8 cellular contexts compared by ENCODE assay signal in genomic region chr4:112321768-112322684, GRCh38. TPM values are rescaled to one million over a fixed set of nuclear protein-coding genes. Genes with fewer than 3 reads are reported as not detected.
DNase-seq lines count a peak whose midpoint lies in the region; ATAC-seq, FAIRE-seq and TF ChIP-seq lines count a peak whose summit lies in the region.

No MANE protein-coding gene starts in this region.

- H3K56ac ChIP-seq in H1 (replicated peaks; ENCODE audit: insufficient read length, low read depth, low read length): no peak overlapping the region

- H3K23me2 ChIP-seq in H1 (ENCODE audit: low read depth, low read length): no peaks in the 10 kb centered on the region

- H3K9me3 ChIP-seq in H1 (ENCODE audit: insufficient read depth in 2 of 2, low read depth in 1 of 2, low read length in 1 of 2) (no peaks in the 10 kb centered on the region), mucosa of descending colon (no peaks in the 10 kb centered on the region)

- H2BK120ac ChIP-seq in H1 (replicated peaks; ENCODE audit: low read depth, low read length): no peak overlapping the region

- no peak overlapping the region for H3K14ac ChIP-seq in H1 (ENCODE audit: insufficient read length)

- FAIRE-seq in H1 (lab: Jason Lieb, UNC): peak; percentile 96

- POLR2A ChIA-PET in activated CD8-positive, alpha-beta T cell treated with anti-CD3 and anti-CD28 coated beads for 36 hours (lab: Charles Lee): interaction anchor here (2.0 kb wide), 1 partner anchor 36 kb away, joined by 6 read pairs; the partner anchor contains the start of gene TIFA
- POLR2A ChIA-PET in H1 (lab: Charles Lee; ENCODE audit: partially characterized antibody): no interaction called here

- no peaks in the 10 kb centered on the region; a peak in 1 of 7 replicates for H3K27me3 ChIP-seq in H1 (replicated peaks in 1 of 4; ENCODE audit: control insufficient read depth in 3 of 4, extremely low read depth in 1 of 4, insufficient read depth in 3 of 4, low read length in 3 of 4)

- H4K8ac ChIP-seq in H1 (ENCODE audit: extremely low read depth, insufficient read depth, low read length): no peak overlapping the region

- H3K27ac ChIP-seq in H1 (ENCODE audit: low read depth, low read length): no peak overlapping the region

- no peak overlapping the region for H3K27ac Mint-ChIP-seq in activated CD8-positive, alpha-beta T cell treated with anti-CD3 and anti-CD28 coated beads for 36 hours

- H3K79me1 ChIP-seq in H1 (ENCODE audit: low read depth, low read length): no peaks in the 10 kb centered on the region

- WGBS in H1 (ENCODE audit: extremely low coverage in 1 of 2, insufficient coverage in 1 of 2, insufficient read length in 1 of 2, insufficient replicate concordance in 2 of 2, low coverage in 1 of 2, low lambda C conversion rate in 2 of 2, missing lambda C conversion rate in 1 of 2), 2 experiments: 33% methylated on average over 4 of the region's 4 CpGs; no CpG with 5 or more reads in 1 of the 2 experiments

- CTCF ChIA-PET in activated CD8-positive, alpha-beta T cell treated with anti-CD3 and anti-CD28 coated beads for 36 hours (lab: Charles Lee): interaction anchor here (0.7 to 2.9 kb wide), 23 partner anchors 9 to 483 kb away, joined by 3 to 17 read pairs (median 4); partner anchors contain the start of gene TIFA
- CTCF ChIA-PET in H1 (lab: Charles Lee; ENCODE audit: partially characterized antibody): interaction anchor here (0.7 to 3.8 kb wide), 17 partner anchors 8 to 745 kb away, joined by 3 to 19 read pairs (median 4); no protein-coding TSS in a partner anchor

- H4K5ac ChIP-seq in H1 (ENCODE audit: insufficient read length, low read depth, low read length): no peak overlapping the region

- H3K4me3 ChIP-seq in H1 (ENCODE audit: extremely low read depth in 1 of 4, insufficient read depth in 2 of 4, low read depth in 3 of 4, low read length in 4 of 4): no peak overlapping the region
- H3K4me3 ChIP-seq in mucosa of descending colon: no peak overlapping the region

- peaks cover 2% of the 10 kb centered on the region for H3K36me3 Mint-ChIP-seq in activated CD8-positive, alpha-beta T cell treated with anti-CD3 and anti-CD28 coated beads for 36 hours (ENCODE audit: low read depth)

- H3K4ac ChIP-seq in H1 (replicated peaks; ENCODE audit: insufficient read length, low read depth, low read length): no peak overlapping the region

- H3K4me1 Mint-ChIP-seq in activated CD8-positive, alpha-beta T cell treated with anti-CD3 and anti-CD28 coated beads for 36 hours (ENCODE audit: low read depth): peaks cover 10% of the 10 kb centered on the region

- DNase-seq in AG08396 (ENCODE audit: low spot score) (peak; percentile 38), NCI-H526 treated with DMSO at 0.1 percent for 48 hours (lab: John Stamatoyannopoulos, UW) (peak; percentile 21), H1 (ENCODE audit: low read depth in 1 of 2, low spot score in 2 of 2) (peak in 1 of 2 experiments; percentile 85), mucosa of descending colon (peak in 2 of 3 donors; percentile 45 to 86)
- DNase-seq in activated CD8-positive, alpha-beta T cell treated with anti-CD3 and anti-CD28 coated beads for 36 hours: peak; percentile 92
- DNase-seq in stimulated activated CD8-positive, alpha-beta memory T cell treated with anti-CD3 and anti-CD28 coated beads, Interleukin-4, amount 100 ng/mL, for 4 hours (ENCODE audit: low read depth in 2 of 2, low spot score in 1 of 2): peak; percentile 35 to 72

- H2BK20ac ChIP-seq in H1 (ENCODE audit: low read length): no peak overlapping the region

- TF ChIP-seq EP300 in H1 (IDR thresholded peaks at IDR 0.05; ENCODE audit: borderline replicate concordance in 1 of 2, low read depth in 2 of 2, low read length in 2 of 2): no peak

- peak; percentile 73 to 80 for TF ChIP-seq RAD21 in H1 (IDR thresholded peaks at IDR 0.05 in 1 of 2, conservative IDR thresholded peaks at IDR 0.05 in 1 of 2; ENCODE audit: low read depth in 2 of 2, low read length in 2 of 2)

- no peak overlapping the region for H2AFZ ChIP-seq in H1 (ENCODE audit: low read length)

- H3K79me2 ChIP-seq in H1 (ENCODE audit: control insufficient read depth in 1 of 2, insufficient read depth in 2 of 2, low read length in 2 of 2): no peaks in the 10 kb centered on the region

- intact Hi-C loops in activated CD8-positive, alpha-beta T cell treated with anti-CD3 and anti-CD28 coated beads for 36 hours (cut with micrococcal nuclease): loop anchor here (10.0 kb wide), 1 partner anchor 283 kb away; no protein-coding TSS in a partner anchor
- intact Hi-C loops in mucosa of descending colon (cut with DNase I, micrococcal nuclease): loop anchor here (10.0 kb wide), 2 partner anchors 203 to 213 kb away; no protein-coding TSS in a partner anchor

- H3K27me3 Mint-ChIP-seq in activated CD8-positive, alpha-beta T cell treated with anti-CD3 and anti-CD28 coated beads for 36 hours: no peaks in the 10 kb centered on the region

- ATAC-seq in GM19372 (IDR thresholded peaks at IDR 0.05; ENCODE audit: low read depth, unreplicated experiment) (peak; percentile 36), mucosa of descending colon (peak; percentile 72), GM21576 (IDR thresholded peaks at IDR 0.05; ENCODE audit: unreplicated experiment) (no peak)
- peak; percentile 92 for ATAC-seq in activated CD8-positive, alpha-beta T cell treated with anti-CD3 and anti-CD28 coated beads for 36 hours

- no peak overlapping the region for H3K23ac ChIP-seq in H1 (ENCODE audit: insufficient read length)

- TF ChIP-seq POLR2A in H1 (IDR thresholded peaks at IDR 0.05; ENCODE audit: control extremely low read depth in 1 of 2, low read depth in 2 of 2, low read length in 2 of 2): no peak

- H3K36me3 ChIP-seq in H1 (ENCODE audit: control insufficient read depth in 2 of 4, insufficient read depth in 4 of 4, low read length in 3 of 4): no peaks in the 10 kb centered on the region
- H3K36me3 ChIP-seq in mucosa of descending colon (ENCODE audit: low read depth): no peaks in the 10 kb centered on the region

- H3K4me2 ChIP-seq in H1 (ENCODE audit: insufficient read depth in 1 of 2, low read depth in 2 of 2, low read length in 2 of 2): no peak overlapping the region

- H3K4me1 ChIP-seq in H1 (replicated peaks in 1 of 4; ENCODE audit: control insufficient read depth in 3 of 4, insufficient read depth in 4 of 4, low read length in 3 of 4) (no peaks in the 10 kb centered on the region), mucosa of descending colon (ENCODE audit: low read depth) (no peaks in the 10 kb centered on the region)

- no peak overlapping the region for H3K18ac ChIP-seq in H1 (ENCODE audit: extremely low read depth, low read length)

- no peak overlapping the region for H2BK12ac ChIP-seq in H1 (ENCODE audit: low read depth, low read length)

- no peak overlapping the region for H4K91ac ChIP-seq in H1 (replicated peaks; ENCODE audit: insufficient read length, low read length)

- H4K20me1 ChIP-seq in H1 (replicated peaks in 1 of 2; ENCODE audit: control insufficient read depth in 1 of 2, insufficient read depth in 2 of 2, low read length in 2 of 2): no peaks in the 10 kb centered on the region

- no peak overlapping the region for H2AK5ac ChIP-seq in H1 (ENCODE audit: low read depth, low read length)

- no peak overlapping the region for H3K9ac ChIP-seq in H1 (replicated peaks in 1 of 4; ENCODE audit: extremely low read depth in 1 of 4, low read depth in 3 of 4, low read length in 3 of 4)

- no peak overlapping the region for H3K4me3 Mint-ChIP-seq in activated CD8-positive, alpha-beta T cell treated with anti-CD3 and anti-CD28 coated beads for 36 hours

- no peak overlapping the region for H2BK15ac ChIP-seq in H1 (ENCODE audit: low read length)

- peak; percentile 96 for TF ChIP-seq CTCF in activated CD8-positive, alpha-beta T cell treated with anti-CD3 and anti-CD28 coated beads for 36 hours (IDR thresholded peaks at IDR 0.05)
- TF ChIP-seq CTCF in H1 (IDR thresholded peaks at IDR 0.05; ENCODE audit: control extremely low read depth in 1 of 3, insufficient read depth in 1 of 3, low read depth in 1 of 3, low read length in 3 of 3) (peak in 2 of 3 experiments; percentile 66 to 82; a peak in 3 of 4 replicates), mucosa of descending colon (IDR thresholded peaks at IDR 0.05) (peak; percentile 55)

- H3K9me3 Mint-ChIP-seq in activated CD8-positive, alpha-beta T cell treated with anti-CD3 and anti-CD28 coated beads for 36 hours: no peaks in the 10 kb centered on the region

- no peak overlapping the region for H2BK5ac ChIP-seq in H1 (ENCODE audit: low read depth, low read length)

TF ChIP-seq in H1, 55 proteins besides CTCF, POLR2A, EP300 and RAD21 (continues in another document):
- TF ChIP-seq KDM5A (IDR thresholded peaks at IDR 0.05; ENCODE audit: low read length) (no peak), YY1 (IDR thresholded peaks at IDR 0.05; ENCODE audit: low read depth, low read length) (peak; percentile 60; the same call in 1 of the 2 replicates), RNF2 (IDR thresholded peaks at IDR 0.05; ENCODE audit: borderline replicate concordance, low read depth, low read length, missing control alignments, poor library complexity, severe bottlenecking) (no peak), SIRT6 (IDR thresholded peaks at IDR 0.05; ENCODE audit: low read length) (no peak)

RNA-seq across cellular contexts. Expression of gene ALPK1, which starts 24.9 kb away (rescaled TPM):
- 10 to 100 TPM; 13.4 to 13.7 TPM for total RNA-seq in activated CD8-positive, alpha-beta T cell treated with anti-CD3 and anti-CD28 coated beads for 36 hours
- total RNA-seq in H1 (2021; fragmentation: NEBNext Ultra II Directional; extraction: Animal tissue kit (Norgen Biotek cat#: 25700)): 0.43 and 0.44 TPM in 2 replicates
- 0.03 and 0.08 TPM in 2 replicates for polyA plus RNA-seq in H1 (2011; rRNA removed)
- polyA plus RNA-seq in H1 (2011; cell fraction: cytosol; rRNA removed): 0.12 TPM
- polyA plus RNA-seq in H1 (2011; cell fraction: nucleus; rRNA removed): 0.23 TPM
- polyA plus RNA-seq in H1 (2012, experiment 1 of 2): 0.06 to 0.33 TPM (median 0.24 TPM) in 4 replicates
- polyA plus RNA-seq in H1 (2012, experiment 2 of 2): not detected
- polyA plus RNA-seq in H1 (2013, experiment 1 of 2): 0.14 TPM
- 0.13 TPM for polyA plus RNA-seq in H1 (2013, experiment 2 of 2)
- polyA minus RNA-seq in H1 (2011; rRNA and poly(A)+ RNA removed): 0.57 and 0.61 TPM in 2 replicates
- polyA minus RNA-seq in H1 (2011; cell fraction: cytosol; rRNA and poly(A)+ RNA removed): 0.59 TPM
- polyA minus RNA-seq in H1 (2011; cell fraction: nucleus; rRNA and poly(A)+ RNA removed): 3.3 TPM
- 10 to 100 TPM; 23.1 to 39.8 (median 31.0) TPM for total RNA-seq in mucosa of descending colon

RNA-seq across cellular contexts. Expression of gene TIFA, which starts 36.3 kb away (rescaled TPM):
- 10 to 100 TPM; 37.9 to 39.1 TPM for total RNA-seq in activated CD8-positive, alpha-beta T cell treated with anti-CD3 and anti-CD28 coated beads for 36 hours
- total RNA-seq in H1 (2021; fragmentation: NEBNext Ultra II Directional; extraction: Animal tissue kit (Norgen Biotek cat#: 25700)): 2.7 and 2.9 TPM in 2 replicates
- polyA plus RNA-seq in H1 (2011; rRNA removed): 0.42 and 0.77 TPM in 2 replicates
- 0.81 TPM for polyA plus RNA-seq in H1 (2011; cell fraction: cytosol; rRNA removed)
- polyA plus RNA-seq in H1 (2011; cell fraction: nucleus; rRNA removed): 0.36 TPM
- 1.2 to 2.5 TPM (median 1.6 TPM) in 4 replicates for polyA plus RNA-seq in H1 (2012, experiment 1 of 2)
- polyA plus RNA-seq in H1 (2012, experiment 2 of 2): 1.4 TPM
- 2.2 TPM for polyA plus RNA-seq in H1 (2013, experiment 1 of 2)
- 2.0 TPM for polyA plus RNA-seq in H1 (2013, experiment 2 of 2)
- 1.1 and 1.2 TPM in 2 replicates for polyA minus RNA-seq in H1 (2011; rRNA and poly(A)+ RNA removed)
- 0.66 TPM for polyA minus RNA-seq in H1 (2011; cell fraction: cytosol; rRNA and poly(A)+ RNA removed)
- polyA minus RNA-seq in H1 (2011; cell fraction: nucleus; rRNA and poly(A)+ RNA removed): 1.6 TPM
- 1 to 10 TPM; 6.3 to 8.2 (median 6.7) TPM for total RNA-seq in mucosa of descending colon

Comparison
In these comparisons a context has a peak if more than half of its experiments do, and no peak if none do; other contexts are left out.
1. RNA of gene ALPK1, which starts 24.9 kb away (total RNA-seq): 23.1 to 39.8 TPM in mucosa of descending colon and 13.4 to 13.7 TPM in activated CD8-positive, alpha-beta T cell treated with anti-CD3 and anti-CD28 coated beads for 36 hours; 0.43 to 0.44 TPM in H1; every median in the first group is over 10 times any median in the second.
2. RNA of gene TIFA, which starts 36.3 kb away (total RNA-seq): 37.9 to 39.1 TPM in activated CD8-positive, alpha-beta T cell treated with anti-CD3 and anti-CD28 coated beads for 36 hours; 6.3 to 8.2 TPM in mucosa of descending colon and 2.7 to 2.9 TPM in H1; every median in the first group is over 4 times any median in the second.
3. Peak in every context shown above with its lines, with median percentiles within 50 percentile points of each other: CTCF ChIP-seq.